In genomic region chr2:44686561-44686960, GRCh38 we compare ENCODE assay signal across 21 cellular contexts.
A peak's percentile ranks its signal among the peaks of the same experiment; 100 is the strongest.
DNase-seq lines count a peak whose midpoint lies in the region; ATAC-seq and TF ChIP-seq lines count a peak whose summit lies in the region.
"Had no signal": no experiment of that assay in that cellular context is flagged by ENCODE, and none has a peak within 500 bp of the region (broad histone marks: within the 10 kb centered on the region; RNA-seq: fewer than 3 reads in every experiment).

No MANE protein-coding gene starts in this region.

- intact Hi-C loops in MCF 10A (cut with micrococcal nuclease), result no loop called here
- intact Hi-C loops in breast epithelium (cut with DNase I; ENCODE audit: low total_unique reads), result no loop called here
- intact Hi-C loops in colonic mucosa (cut with DNase I), result no loop called here

- no TSS peak for BruUV-seq in MCF 10A (replicated peaks; lab: Mats Ljungman, UMichigan)

- POLR2A ChIA-PET in MCF 10A (lab: Yijun Ruan, JAX), result no interaction called here

- H3K27me3 ChIP-seq in breast epithelium (no peaks in the 10 kb centered on the region), colonic mucosa (no peaks in the 10 kb centered on the region), HAP-1 (ENCODE audit: low read depth) (no peaks in the 10 kb centered on the region)

- H3K36me3 Mint-ChIP-seq in MCF 10A (ENCODE audit: insufficient read depth, unreplicated experiment), result no peaks in the 10 kb centered on the region
- H3K36me3 Mint-ChIP-seq: naive thymus-derived CD8-positive, alpha-beta T cell had no signal

- H3K36me3 ChIP-seq in breast epithelium, result no peaks in the 10 kb centered on the region
- no peaks in the 10 kb centered on the region for H3K36me3 ChIP-seq in colonic mucosa
- no peaks in the 10 kb centered on the region for H3K36me3 ChIP-seq in HAP-1 (replicated peaks)

- H3K4me1 ChIP-seq in breast epithelium (no peaks in the 10 kb centered on the region), colonic mucosa (no peaks in the 10 kb centered on the region), HAP-1 (peaks cover 2% of the 10 kb centered on the region; the same call in 1 of the 2 replicates)
- H3K4me1 ChIP-seq: Caco-2 had no signal

- H3K9me3 ChIP-seq in breast epithelium (no peaks in the 10 kb centered on the region), colonic mucosa (no peaks in the 10 kb centered on the region), HAP-1 (no peaks in the 10 kb centered on the region)
- H3K9me3 ChIP-seq: Caco-2 had no signal

- no peak for TF ChIP-seq POLR2A in breast epithelium (IDR thresholded peaks at IDR 0.05)

- no peak overlapping the region for H3K27ac Mint-ChIP-seq in MCF 10A (ENCODE audit: low read depth, unreplicated experiment)
- H3K27ac Mint-ChIP-seq: activated naive CD8-positive, alpha-beta T cell; naive thymus-derived CD8-positive, alpha-beta T cell; T-helper 2 cell treated with Interferon-gamma antibody and Interleukin-4, amounts not matched to agents 5 μg/mL and 100 μg/mL, for 36 hours had no signal

- H3K9me3 Mint-ChIP-seq in MCF 10A (ENCODE audit: unreplicated experiment), result no peaks in the 10 kb centered on the region
- H3K9me3 Mint-ChIP-seq: naive thymus-derived CD8-positive, alpha-beta T cell; T-helper 2 cell treated with Interferon-gamma antibody and Interleukin-4, amounts not matched to agents 5 μg/mL and 100 μg/mL, for 36 hours had no signal

- H3K4me3 Mint-ChIP-seq in MCF 10A (ENCODE audit: unreplicated experiment), result no peak overlapping the region
- H3K4me3 Mint-ChIP-seq: activated naive CD8-positive, alpha-beta T cell; T-helper 2 cell treated with Interferon-gamma antibody and Interleukin-4, amounts not matched to agents 5 μg/mL and 100 μg/mL, for 36 hours had no signal

- no peak for TF ChIP-seq CTCF in MCF 10A (IDR thresholded peaks at IDR 0.05; ENCODE audit: unreplicated experiment)
- no peak for TF ChIP-seq CTCF in breast epithelium (IDR thresholded peaks at IDR 0.05)
- TF ChIP-seq CTCF in colonic mucosa (IDR thresholded peaks at IDR 0.05), result no peak

- DNase-seq in MCF 10A (ENCODE audit: unreplicated experiment) (peak; percentile 43), breast epithelium (ENCODE audit: low spot score in 2 of 2) (no peak), fibroblast of peridontal ligament (ENCODE audit: extremely low read depth) (peak; percentile 53), colonic mucosa (no peak), HAP-1 (ENCODE audit: low spot score in 2 of 2) (no peak)
- DNase-seq: Caco-2; cerebellar nuclear complex; naive thymus-derived CD8-positive, alpha-beta T cell; NCI-H1048; NCI-H82; Right ventricle myocardium superior; stimulated activated CD4-positive, alpha-beta T cell treated with anti-CD3 and anti-CD28 coated beads, Interleukin-15, amount 100 ng/mL, for 24 hours had no signal

- no peak overlapping the region for H3K9ac ChIP-seq in colonic mucosa (ENCODE audit: low read depth in 2 of 2, low read length in 2 of 2)

- CTCF ChIA-PET in MCF 10A (lab: Yijun Ruan, JAX), result interaction anchor here (1.0 to 1.8 kb wide), 2 partner anchors 30 to 207 kb away, joined by 3 to 4 read pairs; no protein-coding TSS in a partner anchor

- ATAC-seq in SK-N-SH treated with all-trans-retinoic acid at 6 μM for 48 hours, result peak; percentile 92
- ATAC-seq in HG03342 (IDR thresholded peaks at IDR 0.05; ENCODE audit: unreplicated experiment), result no peak
- no peak for ATAC-seq in HG02623 (IDR thresholded peaks at IDR 0.05; ENCODE audit: unreplicated experiment)
- ATAC-seq: esophagus mucosa; HepG2; naive thymus-derived CD8-positive, alpha-beta T cell had no signal

- no peaks in the 10 kb centered on the region for H3K4me1 Mint-ChIP-seq in MCF 10A (ENCODE audit: insufficient read depth, unreplicated experiment)

- no peak overlapping the region for H3K27ac ChIP-seq in breast epithelium
- H3K27ac ChIP-seq in colonic mucosa, result no peak overlapping the region
- H3K27ac ChIP-seq: 22Rv1 had no signal

- in situ Hi-C loops in HAP-1 (cut with MboI; ENCODE audit: low sequenced_read_pairs), result no loop called here

- no peaks in the 10 kb centered on the region for H3K27me3 Mint-ChIP-seq in MCF 10A (ENCODE audit: insufficient read depth, unreplicated experiment)
- H3K27me3 Mint-ChIP-seq: activated naive CD8-positive, alpha-beta T cell; naive thymus-derived CD8-positive, alpha-beta T cell had no signal

- H3K4me3 ChIP-seq in breast epithelium (no peak overlapping the region), colonic mucosa (no peak overlapping the region), HAP-1 (no peak overlapping the region)
- H3K4me3 ChIP-seq: lung had no signal

TF ChIP-seq in SK-N-SH treated with all-trans-retinoic acid at 6 μM for 48 hours, 23 proteins besides CTCF, POLR2A, EP300 and RAD21:
- TF ChIP-seq ISL1 (CRISPR knock-in tag; IDR thresholded peaks at IDR 0.05), result 0 out of 2 replicates have a peak, but pooled peaks have one; percentile 5
- no peak for TF ChIP-seq POU6F1 (CRISPR knock-in tag; IDR thresholded peaks at IDR 0.05; ENCODE audit: borderline replicate concordance, low read depth)

Comparison
In these comparisons a context has a peak if more than half of its experiments do, and no peak if none do; other contexts are left out.
1. DNase-seq: peak in MCF 10A (single experiment) and fibroblast of peridontal ligament (single experiment); none in breast epithelium (0 of 2), colonic mucosa (single experiment) and HAP-1 (0 of 2).